8 cellular contexts compared by ENCODE assay signal in the genomic region with DNA sequence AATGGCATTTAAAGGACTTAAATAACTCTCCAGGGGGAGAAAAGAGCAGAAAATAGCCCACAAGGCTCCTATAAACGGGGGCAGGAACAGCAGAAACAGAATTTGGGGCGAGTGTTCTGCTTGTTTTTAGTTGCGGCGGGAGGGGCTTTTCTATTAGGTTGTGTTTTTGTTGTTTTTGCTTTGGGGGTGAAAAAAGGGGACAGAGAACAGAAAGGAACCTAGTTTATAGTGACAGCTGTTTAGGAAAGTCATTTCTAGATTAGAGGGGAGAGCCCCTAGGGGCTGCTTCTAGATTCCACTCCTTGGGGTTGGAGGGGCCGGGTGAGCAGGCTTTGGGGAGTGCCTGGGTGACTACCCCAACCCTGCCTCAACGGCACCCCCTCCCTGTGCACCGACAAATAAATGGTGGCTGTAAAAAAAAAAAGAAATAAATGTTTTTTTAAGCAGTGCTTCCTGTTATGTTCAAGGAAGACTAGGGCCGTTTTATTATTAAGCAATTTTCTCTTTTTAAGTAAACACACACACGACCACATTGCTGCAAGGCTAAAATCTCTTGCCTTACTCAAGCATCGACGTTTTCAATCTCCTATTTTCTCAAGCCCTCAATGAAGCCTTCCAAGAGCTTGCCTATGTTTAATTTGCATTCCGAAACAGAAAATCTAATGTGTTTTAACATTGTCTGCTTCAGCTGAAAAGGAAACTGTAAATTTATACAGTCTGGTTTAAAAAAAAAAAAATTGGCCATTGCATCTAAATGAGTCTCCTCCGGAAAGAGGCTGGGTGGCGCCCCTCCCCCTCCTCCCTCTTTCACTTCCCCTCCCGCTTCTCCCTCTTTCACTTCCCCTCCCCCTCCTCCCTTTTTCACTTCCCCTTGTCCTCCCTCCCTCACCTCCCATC.
DNase-seq lines count a peak whose midpoint lies in the region; ATAC-seq, FAIRE-seq and TF ChIP-seq lines count a peak whose summit lies in the region.

No MANE protein-coding gene starts in this region.

- H3K9me3 Mint-ChIP-seq in osteocyte (ENCODE audit: unreplicated experiment): no peaks in the 10 kb centered on the region

- TF ChIP-seq CTCF in A549 (IDR thresholded peaks at IDR 0.05): no peak
- TF ChIP-seq CTCF in fibroblast of pulmonary artery (IDR thresholded peaks at IDR 0.05; ENCODE audit: low read length, missing control alignments): no peak
- TF ChIP-seq CTCF in osteocyte (IDR thresholded peaks at IDR 0.05): no peak

- peak in 1 of 2 experiments; percentile 42; a peak in 2 of 5 replicates for TF ChIP-seq RAD21 in A549 (conservative IDR thresholded peaks at IDR 0.05 in 1 of 2, IDR thresholded peaks at IDR 0.05 in 1 of 2)

- H3K9me3 ChIP-seq in A549: no peaks in the 10 kb centered on the region

- peaks cover 28% of the 10 kb centered on the region for H3K4me1 ChIP-seq in A549

- no peaks in the 10 kb centered on the region for H3K27me3 Mint-ChIP-seq in osteocyte (ENCODE audit: unreplicated experiment)

- no peak for TF ChIP-seq POLR2A in A549 (IDR thresholded peaks at IDR 0.05; ENCODE audit: low read length)

- H3K4me2 ChIP-seq in A549: peak overlapping the region; percentile 79

- TF ChIP-seq EP300 in A549 (IDR thresholded peaks at IDR 0.05): peak; percentile 32 to 35; a peak in 2 of 5 replicates

- WGBS in A549 (ENCODE audit: missing lambda C conversion rate): 20% methylated on average over 14 of the region's 15 CpGs

- ATAC-seq in A549: peak; percentile 60; a peak in 5 of 6 replicates
- peak; percentile 90 for ATAC-seq in GM18517 (IDR thresholded peaks at IDR 0.05; ENCODE audit: unreplicated experiment)
- peak; percentile 66 for ATAC-seq in HG02970 (IDR thresholded peaks at IDR 0.05; ENCODE audit: low FRiP score, unreplicated experiment)

- peak overlapping the region; percentile 80 to 87 for H3K27ac ChIP-seq in A549

- DNase-seq in A549 (ENCODE audit: low read depth in 1 of 2, low spot score in 1 of 2) (peak; percentile 45 to 69), NCI-H526 treated with DMSO at 0.1 percent for 48 hours (lab: John Stamatoyannopoulos, UW) (peak; percentile 26), fibroblast of pulmonary artery (ENCODE audit: low read depth) (peak; percentile 66), osteocyte (ENCODE audit: extremely low spot score, unreplicated experiment) (no peak), HEK293T (ENCODE audit: extremely low spot score) (no peak)
- peak; percentile 41 for DNase-seq in activated CD8-positive, alpha-beta memory T cell treated with anti-CD3 and anti-CD28 coated beads, Interleukin-2, amount 50 U/mL, for 4 hours

- H3K4me3 ChIP-seq in A549 (peak overlapping the region; percentile 32; the same call in 2 of the 3 replicates), fibroblast of pulmonary artery (replicated peaks; ENCODE audit: low read depth, low read length) (peak overlapping the region; percentile 21)

- H3K27ac Mint-ChIP-seq in osteocyte (ENCODE audit: unreplicated experiment): peak overlapping the region; percentile 84

- POLR2A ChIA-PET in A549 (lab: Yijun Ruan, JAX) (no interaction called here), HEK293T (lab: Yijun Ruan, JAX) (interaction anchor here (1.3 kb wide), 1 partner anchor 121 kb away, joined by 5 read pairs; no protein-coding TSS in a partner anchor)

- H3K4me3 Mint-ChIP-seq in osteocyte (ENCODE audit: unreplicated experiment): peak overlapping the region; percentile 67

- peaks cover 21% of the 10 kb centered on the region for H3K4me1 Mint-ChIP-seq in osteocyte (ENCODE audit: unreplicated experiment)

- H3K36me3 Mint-ChIP-seq in osteocyte (ENCODE audit: unreplicated experiment): no peaks in the 10 kb centered on the region

- CTCF ChIA-PET in A549 (lab: Yijun Ruan, JAX) (no interaction called here), HEK293T (lab: Yijun Ruan, JAX) (interaction anchor here (0.7 kb wide), 1 partner anchor 17 kb away, joined by 3 read pairs; no protein-coding TSS in a partner anchor)

- FAIRE-seq in A549 (lab: Jason Lieb, UNC): peak; percentile 97

TF ChIP-seq in A549, 52 proteins besides CTCF, POLR2A, EP300 and RAD21:
- TF ChIP-seq HES2 (IDR thresholded peaks at IDR 0.05) (0 out of 2 replicates have a peak, but pooled peaks have one; percentile 37), NPAS2 (CRISPR knock-in tag; IDR thresholded peaks at IDR 0.05; ENCODE audit: borderline replicate concordance) (no peak), CEBPB (IDR thresholded peaks at IDR 0.05) (peak; percentile 37 to 73; a peak in 3 of 4 replicates), SMC3 (IDR thresholded peaks at IDR 0.05) (peak; percentile 33; the same call in 2 of the 3 replicates)
- TF ChIP-seq, protein P1, sequence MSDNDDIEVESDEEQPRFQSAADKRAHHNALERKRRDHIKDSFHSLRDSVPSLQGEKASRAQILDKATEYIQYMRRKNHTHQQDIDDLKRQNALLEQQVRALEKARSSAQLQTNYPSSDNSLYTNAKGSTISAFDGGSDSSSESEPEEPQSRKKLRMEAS (IDR thresholded peaks at IDR 0.05): no peak

TF ChIP-seq in HEK293T, 16 proteins besides CTCF, POLR2A, EP300 and RAD21:
- TF ChIP-seq NFRKB (IDR thresholded peaks at IDR 0.05): no peak
- no peak for TF ChIP-seq LEF1 (IDR thresholded peaks at IDR 0.05; ENCODE audit: borderline replicate concordance)
- TF ChIP-seq FOXA1 (IDR thresholded peaks at IDR 0.05): no peak
- no peak for TF ChIP-seq HDGF (IDR thresholded peaks at IDR 0.05; ENCODE audit: borderline replicate concordance)
- no peak for TF ChIP-seq BHLHE40 (IDR thresholded peaks at IDR 0.05; ENCODE audit: borderline replicate concordance)
- no peak for TF ChIP-seq L3MBTL2 (conservative IDR thresholded peaks at IDR 0.05)
- TF ChIP-seq SP1 (IDR thresholded peaks at IDR 0.05): no peak
- no peak for TF ChIP-seq FOXK2 (IDR thresholded peaks at IDR 0.05)
- TF ChIP-seq ELF4 (IDR thresholded peaks at IDR 0.05): no peak
- TF ChIP-seq ARNT (IDR thresholded peaks at IDR 0.05): no peak
- TF ChIP-seq FOXM1 (IDR thresholded peaks at IDR 0.05; ENCODE audit: borderline replicate concordance): no peak
- no peak for TF ChIP-seq SUZ12 (IDR thresholded peaks at IDR 0.05)
- TF ChIP-seq CTBP1 (IDR thresholded peaks at IDR 0.05; ENCODE audit: borderline replicate concordance): no peak
- no peak for TF ChIP-seq TARDBP (IDR thresholded peaks at IDR 0.05)
- TF ChIP-seq ZNF384 (IDR thresholded peaks at IDR 0.05): no peak; the same call in 1 of the 2 replicates
- TF ChIP-seq, protein P2, sequence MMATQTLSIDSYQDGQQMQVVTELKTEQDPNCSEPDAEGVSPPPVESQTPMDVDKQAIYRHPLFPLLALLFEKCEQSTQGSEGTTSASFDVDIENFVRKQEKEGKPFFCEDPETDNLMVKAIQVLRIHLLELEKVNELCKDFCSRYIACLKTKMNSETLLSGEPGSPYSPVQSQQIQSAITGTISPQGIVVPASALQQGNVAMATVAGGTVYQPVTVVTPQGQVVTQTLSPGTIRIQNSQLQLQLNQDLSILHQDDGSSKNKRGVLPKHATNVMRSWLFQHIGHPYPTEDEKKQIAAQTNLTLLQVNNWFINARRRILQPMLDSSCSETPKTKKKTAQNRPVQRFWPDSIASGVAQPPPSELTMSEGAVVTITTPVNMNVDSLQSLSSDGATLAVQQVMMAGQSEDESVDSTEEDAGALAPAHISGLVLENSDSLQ (IDR thresholded peaks at IDR 0.05): no peak

Comparison
In these comparisons a context has a peak if more than half of its experiments do, and no peak if none do; other contexts are left out.
1. DNase-seq: peak in A549 (2 of 2), NCI-H526 treated with DMSO at 0.1 percent for 48 hours (single experiment), activated CD8-positive, alpha-beta memory T cell treated with anti-CD3 and anti-CD28 coated beads, Interleukin-2, amount 50 U/mL, for 4 hours (single experiment) and fibroblast of pulmonary artery (single experiment); none in osteocyte (single experiment) and HEK293T (single experiment).
2. Peak in every context shown above with its lines, with median percentiles within 50 percentile points of each other: ATAC-seq.